ENCODE assay signal across 21 cellular contexts in the genomic region with DNA sequence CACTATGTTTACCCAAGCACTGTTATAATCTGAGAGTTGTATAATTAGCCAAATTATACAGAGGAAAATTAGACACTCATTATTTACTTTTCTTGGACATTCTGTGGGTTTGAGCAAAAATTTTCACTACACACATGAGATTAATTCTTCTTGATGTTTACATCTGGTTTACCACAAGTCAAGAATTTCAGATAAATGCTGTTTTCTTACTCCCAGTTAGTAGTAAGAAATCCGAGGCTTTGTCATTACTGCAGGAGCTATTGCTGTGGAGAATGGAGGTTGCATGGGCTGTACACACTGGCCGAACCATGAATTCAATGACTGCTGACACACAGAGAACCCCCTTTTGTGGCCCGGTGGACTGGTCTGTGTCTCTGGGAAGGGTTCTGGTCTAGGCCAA.
A peak's percentile ranks its signal among the peaks of the same experiment; 100 is the strongest.
DNase-seq lines count a peak whose midpoint lies in the region; ATAC-seq and TF ChIP-seq lines count a peak whose summit lies in the region.
"Had no signal": no experiment of that assay in that cellular context is flagged by ENCODE, and none has a peak within 500 bp of the region (broad histone marks: within the 10 kb centered on the region; RNA-seq: fewer than 3 reads in every experiment).

No MANE protein-coding gene starts in this region.

- H2AFZ ChIP-seq in smooth muscle cell (ENCODE audit: low read depth), result no peak overlapping the region

- H3K27me3 Mint-ChIP-seq in chondrocyte (ENCODE audit: low read depth), result no peaks in the 10 kb centered on the region
- H3K27me3 Mint-ChIP-seq in stimulated activated memory B cell treated with anti-CD40 and anti-IgM and Interleukin-4, amounts not matched to agents 10 μg/mL and 1 μg/mL and 100 μg/mL, for 72 hours, result no peaks in the 10 kb centered on the region
- H3K27me3 Mint-ChIP-seq: CD4-positive, CD25-positive, alpha-beta regulatory T cell had no signal

- H3K36me3 ChIP-seq in BLaER1 treated with 17β-estradiol and CSF1 and Interleukin-3, amounts not matched to agents 10 nM and 100 nM, result no peaks in the 10 kb centered on the region
- no peaks in the 10 kb centered on the region for H3K36me3 ChIP-seq in smooth muscle cell (ENCODE audit: low read depth)
- H3K36me3 ChIP-seq: BE2C had no signal

- peak overlapping the region in 5 of 11 experiments; percentile 7 to 70 (median 60); a peak in 8 of 22 replicates for H3K27ac ChIP-seq in BLaER1 treated with 17β-estradiol and CSF1 and Interleukin-3, amounts not matched to agents 10 nM and 100 nM
- H3K27ac ChIP-seq in smooth muscle cell (ENCODE audit: low read depth), result no peak overlapping the region
- H3K27ac ChIP-seq: A549, C4-2B had no signal

- TF ChIP-seq CTCF in smooth muscle cell (IDR thresholded peaks at IDR 0.05; ENCODE audit: borderline replicate concordance, insufficient read depth, poor library complexity, severe bottlenecking) (no peak), chondrocyte (IDR thresholded peaks at IDR 0.05) (no peak)

- no peaks in the 10 kb centered on the region for H3K9me3 Mint-ChIP-seq in chondrocyte (ENCODE audit: low read depth)
- no peaks in the 10 kb centered on the region for H3K9me3 Mint-ChIP-seq in stimulated activated memory B cell treated with anti-CD40 and anti-IgM and Interleukin-4, amounts not matched to agents 10 μg/mL and 1 μg/mL and 100 μg/mL, for 72 hours
- H3K9me3 Mint-ChIP-seq: CD4-positive, CD25-positive, alpha-beta regulatory T cell; CD8-positive, alpha-beta T cell had no signal

- H3K27ac Mint-ChIP-seq in chondrocyte (ENCODE audit: unreplicated experiment), result no peak overlapping the region
- H3K27ac Mint-ChIP-seq in stimulated activated memory B cell treated with anti-CD40 and anti-IgM and Interleukin-4, amounts not matched to agents 10 μg/mL and 1 μg/mL and 100 μg/mL, for 72 hours, result no peak overlapping the region
- H3K27ac Mint-ChIP-seq: CD4-positive, CD25-positive, alpha-beta regulatory T cell; CD8-positive, alpha-beta T cell had no signal

- H3K4me1 ChIP-seq in BLaER1 treated with 17β-estradiol and CSF1 and Interleukin-3, amounts not matched to agents 10 nM and 100 nM, result peaks cover 10 to 81% (median 62%) of the 10 kb centered on the region in 10 experiments
- H3K4me1 ChIP-seq in smooth muscle cell (ENCODE audit: low read depth), result no peaks in the 10 kb centered on the region
- H3K4me1 ChIP-seq: A549, BE2C, Caco-2 had no signal

- 0 out of 20 replicates have a peak overlapping the region, but pooled peaks of 1 of the 10 experiments have one; percentile 14 for H3K4me3 ChIP-seq in BLaER1 treated with 17β-estradiol and CSF1 and Interleukin-3, amounts not matched to agents 10 nM and 100 nM
- no peak overlapping the region for H3K4me3 ChIP-seq in smooth muscle cell
- H3K4me3 ChIP-seq: A549 had no signal

- no peaks in the 10 kb centered on the region for H3K36me3 Mint-ChIP-seq in chondrocyte (ENCODE audit: low read depth)
- H3K36me3 Mint-ChIP-seq in stimulated activated memory B cell treated with anti-CD40 and anti-IgM and Interleukin-4, amounts not matched to agents 10 μg/mL and 1 μg/mL and 100 μg/mL, for 72 hours, result no peaks in the 10 kb centered on the region
- H3K36me3 Mint-ChIP-seq: CD4-positive, CD25-positive, alpha-beta regulatory T cell; CD8-positive, alpha-beta T cell had no signal

- H3K9ac ChIP-seq in BLaER1 treated with 17β-estradiol and CSF1 and Interleukin-3, amounts not matched to agents 10 nM and 100 nM, result peak overlapping the region in 3 of 11 experiments; percentile 12 to 51 (median 35); a peak in 5 of 22 replicates
- no peak overlapping the region for H3K9ac ChIP-seq in smooth muscle cell (ENCODE audit: low read depth)

- DNase-seq in NCI-H69 (lab: John Stamatoyannopoulos, UW) (peak; percentile 9), astrocyte of the hippocampus (ENCODE audit: low read depth, low spot score) (peak; percentile 53), smooth muscle cell (lab: John Stamatoyannopoulos, UW; ENCODE audit: unreplicated experiment) (no peak), chondrocyte (ENCODE audit: low spot score) (no peak), foreskin melanocyte (no peak)
- DNase-seq: 8988T; ACHN; AML-193; BE2C; Caco-2; CD4-positive, CD25-positive, alpha-beta regulatory T cell; CD8-positive, alpha-beta T cell; DMS153; DND-41; GOT3; H7; HCEC 1CT had no signal

- WGBS in smooth muscle cell (ENCODE audit: low lambda C conversion rate), result 39% methylated on average over 3 of the region's 3 CpGs

- H3K4me1 Mint-ChIP-seq in chondrocyte (ENCODE audit: low read depth), result no peaks in the 10 kb centered on the region
- peaks cover 8% of the 10 kb centered on the region for H3K4me1 Mint-ChIP-seq in stimulated activated memory B cell treated with anti-CD40 and anti-IgM and Interleukin-4, amounts not matched to agents 10 μg/mL and 1 μg/mL and 100 μg/mL, for 72 hours
- H3K4me1 Mint-ChIP-seq: CD4-positive, CD25-positive, alpha-beta regulatory T cell had no signal

- no peaks in the 10 kb centered on the region for H4K20me1 ChIP-seq in BLaER1 treated with 17β-estradiol and CSF1 and Interleukin-3, amounts not matched to agents 10 nM and 100 nM
- H4K20me1 ChIP-seq in smooth muscle cell (ENCODE audit: low read depth), result no peaks in the 10 kb centered on the region

- peak overlapping the region in 9 of 11 experiments; percentile 11 to 86 (median 77); a peak in 17 of 22 replicates for H3K4me2 ChIP-seq in BLaER1 treated with 17β-estradiol and CSF1 and Interleukin-3, amounts not matched to agents 10 nM and 100 nM
- peak overlapping the region; percentile 55 for H3K4me2 ChIP-seq in smooth muscle cell
- H3K4me2 ChIP-seq: A549 had no signal

- ATAC-seq in stimulated activated memory B cell treated with anti-CD40 and anti-IgM and Interleukin-4, amounts not matched to agents 10 μg/mL and 1 μg/mL and 100 μg/mL, for 72 hours, result no peak
- ATAC-seq: A549; CD8-positive, alpha-beta T cell had no signal

- peaks cover 0 to 23% (median 7%) of the 10 kb centered on the region in 11 experiments; a peak in 8 of 22 replicates for H3K9me3 ChIP-seq in BLaER1 treated with 17β-estradiol and CSF1 and Interleukin-3, amounts not matched to agents 10 nM and 100 nM (replicated peaks in 1 of 11)
- no peaks in the 10 kb centered on the region for H3K9me3 ChIP-seq in smooth muscle cell (replicated peaks; ENCODE audit: low read depth)
- H3K9me3 ChIP-seq: A549, BE2C, Caco-2 had no signal

- H3K79me2 ChIP-seq in smooth muscle cell (ENCODE audit: low read depth), result no peaks in the 10 kb centered on the region

- H3F3A ChIP-seq in smooth muscle cell (ENCODE audit: low read depth), result no peaks in the 10 kb centered on the region

- no peaks in the 10 kb centered on the region for H3K27me3 ChIP-seq in BLaER1 treated with 17β-estradiol and CSF1 and Interleukin-3, amounts not matched to agents 10 nM and 100 nM
- peaks cover 7% of the 10 kb centered on the region for H3K27me3 ChIP-seq in smooth muscle cell (ENCODE audit: low read depth)
- H3K27me3 ChIP-seq: BE2C had no signal

- H3K4me3 Mint-ChIP-seq in chondrocyte (ENCODE audit: unreplicated experiment), result no peak overlapping the region
- no peak overlapping the region for H3K4me3 Mint-ChIP-seq in stimulated activated memory B cell treated with anti-CD40 and anti-IgM and Interleukin-4, amounts not matched to agents 10 μg/mL and 1 μg/mL and 100 μg/mL, for 72 hours
- H3K4me3 Mint-ChIP-seq: CD4-positive, CD25-positive, alpha-beta regulatory T cell; CD8-positive, alpha-beta T cell had no signal

Comparison
In these comparisons a context has a peak if more than half of its experiments do, and no peak if none do; other contexts are left out.
1. DNase-seq: peak in NCI-H69 (single experiment) and astrocyte of the hippocampus (single experiment); none in smooth muscle cell (single experiment), chondrocyte (single experiment) and foreskin melanocyte (single experiment).